ENCODE assay signal across 1 cellular context in the genomic region with DNA sequence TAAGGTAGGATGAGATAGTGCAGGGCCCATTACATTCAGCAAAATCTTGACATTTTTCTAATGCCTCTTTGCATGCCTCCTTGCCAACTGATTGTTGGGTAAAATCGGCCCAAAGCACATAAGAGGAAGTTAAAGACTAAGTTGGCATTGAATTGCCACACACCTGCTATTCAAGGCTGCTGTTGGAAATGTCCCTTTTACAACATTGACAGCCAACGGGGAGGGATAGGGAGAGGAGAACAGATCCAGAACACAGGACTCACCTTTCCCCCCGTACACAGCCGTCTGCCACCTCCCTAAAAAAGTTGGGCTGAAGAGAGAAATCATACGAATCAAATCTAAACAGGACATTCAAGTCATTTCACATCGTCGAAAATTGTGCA.
TF ChIP-seq lines count a peak whose summit lies in the region.

No MANE protein-coding gene starts in this region.

TF ChIP-seq in SK-N-SH treated with all-trans-retinoic acid at 6 μM for 48 hours, 23 proteins besides CTCF, POLR2A, EP300 and RAD21 (continued from another document):
- TF ChIP-seq, protein P1, sequence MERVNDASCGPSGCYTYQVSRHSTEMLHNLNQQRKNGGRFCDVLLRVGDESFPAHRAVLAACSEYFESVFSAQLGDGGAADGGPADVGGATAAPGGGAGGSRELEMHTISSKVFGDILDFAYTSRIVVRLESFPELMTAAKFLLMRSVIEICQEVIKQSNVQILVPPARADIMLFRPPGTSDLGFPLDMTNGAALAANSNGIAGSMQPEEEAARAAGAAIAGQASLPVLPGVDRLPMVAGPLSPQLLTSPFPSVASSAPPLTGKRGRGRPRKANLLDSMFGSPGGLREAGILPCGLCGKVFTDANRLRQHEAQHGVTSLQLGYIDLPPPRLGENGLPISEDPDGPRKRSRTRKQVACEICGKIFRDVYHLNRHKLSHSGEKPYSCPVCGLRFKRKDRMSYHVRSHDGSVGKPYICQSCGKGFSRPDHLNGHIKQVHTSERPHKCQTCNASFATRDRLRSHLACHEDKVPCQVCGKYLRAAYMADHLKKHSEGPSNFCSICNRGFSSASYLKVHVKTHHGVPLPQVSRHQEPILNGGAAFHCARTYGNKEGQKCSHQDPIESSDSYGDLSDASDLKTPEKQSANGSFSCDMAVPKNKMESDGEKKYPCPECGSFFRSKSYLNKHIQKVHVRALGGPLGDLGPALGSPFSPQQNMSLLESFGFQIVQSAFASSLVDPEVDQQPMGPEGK (CRISPR knock-in tag; IDR thresholded peaks at IDR 0.05; ENCODE audit: borderline replicate concordance), result no peak
- TF ChIP-seq PPARA (CRISPR knock-in tag; IDR thresholded peaks at IDR 0.05; ENCODE audit: borderline replicate concordance), result no peak
- TF ChIP-seq TOX (CRISPR knock-in tag; IDR thresholded peaks at IDR 0.05; ENCODE audit: borderline replicate concordance), result no peak
- TF ChIP-seq SNAI2 (CRISPR knock-in tag; IDR thresholded peaks at IDR 0.05), result no peak
- TF ChIP-seq ESRRG (CRISPR knock-in tag; IDR thresholded peaks at IDR 0.05), result no peak
- TF ChIP-seq ZFP3 (CRISPR knock-in tag; IDR thresholded peaks at IDR 0.05), result no peak
- no peak for TF ChIP-seq CSDC2 (CRISPR knock-in tag; IDR thresholded peaks at IDR 0.05)
- TF ChIP-seq ZNF8 (CRISPR knock-in tag; IDR thresholded peaks at IDR 0.05), result no peak
- TF ChIP-seq ARNTL (CRISPR knock-in tag; IDR thresholded peaks at IDR 0.05; ENCODE audit: borderline replicate concordance, low read depth), result no peak
- TF ChIP-seq, protein P2, sequence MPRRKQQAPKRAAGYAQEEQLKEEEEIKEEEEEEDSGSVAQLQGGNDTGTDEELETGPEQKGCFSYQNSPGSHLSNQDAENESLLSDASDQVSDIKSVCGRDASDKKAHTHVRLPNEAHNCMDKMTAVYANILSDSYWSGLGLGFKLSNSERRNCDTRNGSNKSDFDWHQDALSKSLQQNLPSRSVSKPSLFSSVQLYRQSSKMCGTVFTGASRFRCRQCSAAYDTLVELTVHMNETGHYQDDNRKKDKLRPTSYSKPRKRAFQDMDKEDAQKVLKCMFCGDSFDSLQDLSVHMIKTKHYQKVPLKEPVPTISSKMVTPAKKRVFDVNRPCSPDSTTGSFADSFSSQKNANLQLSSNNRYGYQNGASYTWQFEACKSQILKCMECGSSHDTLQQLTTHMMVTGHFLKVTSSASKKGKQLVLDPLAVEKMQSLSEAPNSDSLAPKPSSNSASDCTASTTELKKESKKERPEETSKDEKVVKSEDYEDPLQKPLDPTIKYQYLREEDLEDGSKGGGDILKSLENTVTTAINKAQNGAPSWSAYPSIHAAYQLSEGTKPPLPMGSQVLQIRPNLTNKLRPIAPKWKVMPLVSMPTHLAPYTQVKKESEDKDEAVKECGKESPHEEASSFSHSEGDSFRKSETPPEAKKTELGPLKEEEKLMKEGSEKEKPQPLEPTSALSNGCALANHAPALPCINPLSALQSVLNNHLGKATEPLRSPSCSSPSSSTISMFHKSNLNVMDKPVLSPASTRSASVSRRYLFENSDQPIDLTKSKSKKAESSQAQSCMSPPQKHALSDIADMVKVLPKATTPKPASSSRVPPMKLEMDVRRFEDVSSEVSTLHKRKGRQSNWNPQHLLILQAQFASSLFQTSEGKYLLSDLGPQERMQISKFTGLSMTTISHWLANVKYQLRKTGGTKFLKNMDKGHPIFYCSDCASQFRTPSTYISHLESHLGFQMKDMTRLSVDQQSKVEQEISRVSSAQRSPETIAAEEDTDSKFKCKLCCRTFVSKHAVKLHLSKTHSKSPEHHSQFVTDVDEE (CRISPR knock-in tag; IDR thresholded peaks at IDR 0.05), result no peak
- TF ChIP-seq GLIS3 (CRISPR knock-in tag; IDR thresholded peaks at IDR 0.05), result no peak
- TF ChIP-seq ZNF565 (CRISPR knock-in tag; conservative IDR thresholded peaks at IDR 0.05; ENCODE audit: low read depth), result no peak
- TF ChIP-seq, protein P3, sequence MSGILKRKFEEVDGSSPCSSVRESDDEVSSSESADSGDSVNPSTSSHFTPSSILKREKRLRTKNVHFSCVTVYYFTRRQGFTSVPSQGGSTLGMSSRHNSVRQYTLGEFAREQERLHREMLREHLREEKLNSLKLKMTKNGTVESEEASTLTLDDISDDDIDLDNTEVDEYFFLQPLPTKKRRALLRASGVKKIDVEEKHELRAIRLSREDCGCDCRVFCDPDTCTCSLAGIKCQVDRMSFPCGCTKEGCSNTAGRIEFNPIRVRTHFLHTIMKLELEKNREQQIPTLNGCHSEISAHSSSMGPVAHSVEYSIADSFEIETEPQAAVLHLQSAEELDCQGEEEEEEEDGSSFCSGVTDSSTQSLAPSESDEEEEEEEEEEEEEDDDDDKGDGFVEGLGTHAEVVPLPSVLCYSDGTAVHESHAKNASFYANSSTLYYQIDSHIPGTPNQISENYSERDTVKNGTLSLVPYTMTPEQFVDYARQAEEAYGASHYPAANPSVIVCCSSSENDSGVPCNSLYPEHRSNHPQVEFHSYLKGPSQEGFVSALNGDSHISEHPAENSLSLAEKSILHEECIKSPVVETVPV (CRISPR knock-in tag; IDR thresholded peaks at IDR 0.05), result no peak
- no peak for TF ChIP-seq OSR1 (CRISPR knock-in tag; IDR thresholded peaks at IDR 0.05)
- TF ChIP-seq RARB (CRISPR knock-in tag; IDR thresholded peaks at IDR 0.05), result no peak
- TF ChIP-seq, protein P4, sequence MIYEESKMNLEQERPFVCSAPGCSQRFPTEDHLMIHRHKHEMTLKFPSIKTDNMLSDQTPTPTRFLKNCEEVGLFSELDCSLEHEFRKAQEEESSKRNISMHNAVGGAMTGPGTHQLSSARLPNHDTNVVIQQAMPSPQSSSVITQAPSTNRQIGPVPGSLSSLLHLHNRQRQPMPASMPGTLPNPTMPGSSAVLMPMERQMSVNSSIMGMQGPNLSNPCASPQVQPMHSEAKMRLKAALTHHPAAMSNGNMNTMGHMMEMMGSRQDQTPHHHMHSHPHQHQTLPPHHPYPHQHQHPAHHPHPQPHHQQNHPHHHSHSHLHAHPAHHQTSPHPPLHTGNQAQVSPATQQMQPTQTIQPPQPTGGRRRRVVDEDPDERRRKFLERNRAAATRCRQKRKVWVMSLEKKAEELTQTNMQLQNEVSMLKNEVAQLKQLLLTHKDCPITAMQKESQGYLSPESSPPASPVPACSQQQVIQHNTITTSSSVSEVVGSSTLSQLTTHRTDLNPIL (CRISPR knock-in tag; IDR thresholded peaks at IDR 0.05; ENCODE audit: low read depth), result no peak
- no peak for TF ChIP-seq ZC3H10 (CRISPR knock-in tag; IDR thresholded peaks at IDR 0.05)
